In the genomic region with DNA sequence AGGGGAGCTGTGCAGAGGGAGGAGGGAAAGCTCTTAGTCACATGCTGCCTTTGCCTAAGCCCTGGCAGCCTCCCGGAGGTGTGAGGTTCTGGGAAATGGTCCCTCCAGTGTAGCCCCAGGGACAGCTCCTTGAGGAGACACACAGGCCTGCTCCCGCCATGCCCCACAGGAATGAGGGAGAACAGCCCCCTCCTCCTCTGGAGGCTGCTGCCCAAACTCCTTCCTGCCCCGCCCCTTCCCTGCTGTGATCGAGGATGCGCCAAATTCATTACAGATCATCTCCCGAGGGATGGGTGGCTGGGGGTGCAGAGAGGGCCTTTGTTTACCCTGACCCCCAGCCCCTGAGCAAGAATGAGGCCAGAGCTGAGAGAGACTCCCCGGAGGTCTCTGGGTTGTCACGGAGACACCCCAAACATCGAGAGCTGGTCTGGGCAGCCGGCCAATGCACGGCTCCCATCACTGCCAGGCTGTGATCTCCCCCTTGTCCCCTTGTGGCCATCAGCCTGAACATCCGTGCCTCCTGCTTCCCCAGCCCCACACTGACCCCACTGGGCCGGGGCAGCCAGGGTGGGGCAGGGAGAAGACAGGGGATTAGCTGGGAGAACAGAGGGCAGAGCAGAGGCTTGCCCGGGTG, we compare ENCODE assay signal across 11 cellular contexts. TPM values are rescaled to one million over a fixed set of nuclear protein-coding genes. Genes with fewer than 3 reads are reported as not detected.
DNase-seq lines count a peak whose midpoint lies in the region; ATAC-seq, FAIRE-seq and TF ChIP-seq lines count a peak whose summit lies in the region.
"Had no signal": no experiment of that assay in that cellular context is flagged by ENCODE, and none has a peak within 500 bp of the region (broad histone marks: within the 10 kb centered on the region; RNA-seq: fewer than 3 reads in every experiment).

No MANE protein-coding gene starts in this region.

- no peak for ATAC-seq in GM19395 (IDR thresholded peaks at IDR 0.05; ENCODE audit: unreplicated experiment)

- H3K36me3 ChIP-seq in ACC112 (ENCODE audit: insufficient read depth, low read length) (no peaks in the 10 kb centered on the region), mesodermal cell (ENCODE audit: control insufficient read depth, insufficient read depth, low read length) (no peaks in the 10 kb centered on the region)

- H3K4me1 ChIP-seq in ACC112 (ENCODE audit: control insufficient read depth, insufficient read depth, low read length, unreplicated experiment) (peaks cover 28% of the 10 kb centered on the region), mesodermal cell (ENCODE audit: control insufficient read depth, insufficient read depth, low read length, poor library complexity, severe bottlenecking) (peaks cover 21% of the 10 kb centered on the region)

- 78% methylated on average over 10 to 14 of the region's 14 CpGs for WGBS in mesodermal cell (ENCODE audit: insufficient coverage in 2 of 2), 2 experiments

- peak; percentile 72 for DNase-seq in M059J (ENCODE audit: low read depth)
- DNase-seq in dermis blood vessel endothelial cell = peak; percentile 16
- DNase-seq in SKM-1 treated with dmso at 0.1 percent for 144 hours (lab: John Stamatoyannopoulos, UW; ENCODE audit: unreplicated experiment) = no peak
- no peak for DNase-seq in activated naive CD4-positive, alpha-beta T cell treated with anti-CD3 and anti-CD28 coated beads, Interleukin-2, amount 10 ng/mL, durations not matched to agents 7 days and 5 days
- no peak for DNase-seq in GM12891 (ENCODE audit: insufficient read length, low spot score)
- DNase-seq: activated B cell treated with CpG ODN at 0.5 μM for 24 hours, Caco-2, cerebellar nuclear complex had no signal

- no peaks in the 10 kb centered on the region for H3K79me2 ChIP-seq in ACC112 (ENCODE audit: control insufficient read depth, insufficient read depth, low read length, unreplicated experiment)

- peak overlapping the region; percentile 96 for H3K27ac ChIP-seq in ACC112 (ENCODE audit: low read depth, low read length)
- peak overlapping the region; percentile 92 for H3K27ac ChIP-seq in mesodermal cell (ENCODE audit: low read depth, low read length, severe bottlenecking)

- CTCF ChIA-PET in activated naive CD4-positive, alpha-beta T cell treated with anti-CD3 and anti-CD28 coated beads, Interleukin-2, amount 10 ng/mL, durations not matched to agents 7 days and 5 days (lab: Charles Lee) = no interaction called here

- FAIRE-seq in GM12891 (lab: Jason Lieb, UNC) = no peak

- TF ChIP-seq POLR2A in GM12891 (IDR thresholded peaks at IDR 0.05; ENCODE audit: low read depth, low read length) = no peak

- no peaks in the 10 kb centered on the region for H3K9me3 ChIP-seq in mesodermal cell (ENCODE audit: control insufficient read depth, low read length)
- H3K9me3 ChIP-seq: Caco-2 had no signal

- H3K4me3 ChIP-seq in ACC112 (ENCODE audit: low read depth, low read length) = peak overlapping the region; percentile 63
- no peak overlapping the region for H3K4me3 ChIP-seq in mesodermal cell (ENCODE audit: extremely low read depth, insufficient read depth, low read length, poor library complexity, severe bottlenecking)

- H3K4me1 Mint-ChIP-seq in activated naive CD4-positive, alpha-beta T cell treated with anti-CD3 and anti-CD28 coated beads, Interleukin-2, amount 10 ng/mL, durations not matched to agents 7 days and 5 days = peaks cover 2% of the 10 kb centered on the region

- no peak overlapping the region for H3K4me3 Mint-ChIP-seq in activated naive CD4-positive, alpha-beta T cell treated with anti-CD3 and anti-CD28 coated beads, Interleukin-2, amount 10 ng/mL, durations not matched to agents 7 days and 5 days
- H3K4me3 Mint-ChIP-seq: activated B cell treated with CpG ODN at 0.5 μM for 24 hours had no signal

- no peaks in the 10 kb centered on the region for H3K9me3 Mint-ChIP-seq in activated naive CD4-positive, alpha-beta T cell treated with anti-CD3 and anti-CD28 coated beads, Interleukin-2, amount 10 ng/mL, durations not matched to agents 7 days and 5 days
- H3K9me3 Mint-ChIP-seq: activated B cell treated with CpG ODN at 0.5 μM for 24 hours had no signal

- H2AFZ ChIP-seq in ACC112 (ENCODE audit: low read length, unreplicated experiment) = no peak overlapping the region

- H3K27me3 ChIP-seq in ACC112 (ENCODE audit: insufficient read depth, low read length) = no peaks in the 10 kb centered on the region

- peaks cover 17% of the 10 kb centered on the region for H3K27me3 Mint-ChIP-seq in activated naive CD4-positive, alpha-beta T cell treated with anti-CD3 and anti-CD28 coated beads, Interleukin-2, amount 10 ng/mL, durations not matched to agents 7 days and 5 days

- H3K27ac Mint-ChIP-seq in activated naive CD4-positive, alpha-beta T cell treated with anti-CD3 and anti-CD28 coated beads, Interleukin-2, amount 10 ng/mL, durations not matched to agents 7 days and 5 days = no peak overlapping the region
- H3K27ac Mint-ChIP-seq: activated B cell treated with CpG ODN at 0.5 μM for 24 hours had no signal

- H3K36me3 Mint-ChIP-seq in activated naive CD4-positive, alpha-beta T cell treated with anti-CD3 and anti-CD28 coated beads, Interleukin-2, amount 10 ng/mL, durations not matched to agents 7 days and 5 days = no peaks in the 10 kb centered on the region

TF ChIP-seq in GM12891, 5 proteins besides CTCF, POLR2A, EP300 and RAD21:
- TF ChIP-seq POU2F2 (IDR thresholded peaks at IDR 0.05; ENCODE audit: low read depth, low read length) = no peak
- no peak for TF ChIP-seq TAF1 (IDR thresholded peaks at IDR 0.05; ENCODE audit: low read depth, low read length)

RNA-seq across cellular contexts. Expression of gene CYP21A2, which starts 8.4 kb away (rescaled TPM):
- not detected in 2 replicates for total RNA-seq in M059J (2014; rRNA removed; shearing (Covaris generic))
- 0.34 TPM in 1 of 2 replicates, not detected in the other for total RNA-seq in dermis blood vessel endothelial cell
- polyA plus RNA-seq in mesodermal cell (2013, experiment 1 of 2) = 0.26 TPM
- polyA plus RNA-seq in mesodermal cell (2013, experiment 2 of 2) = not detected
- polyA plus RNA-seq in GM12891 (2012; ENCODE audit: low read depth, missing spikeins) = 0.15 TPM
- total RNA-seq: activated B cell treated with CpG ODN at 0.5 μM for 24 hours, Caco-2 had no signal

RNA-seq across cellular contexts. Expression of gene C4B, which starts 32.0 kb away (rescaled TPM):
- 3.0 and 3.1 TPM in 2 replicates for total RNA-seq in M059J (2014; rRNA removed; shearing (Covaris generic))
- 1.2 and 2.6 TPM in 2 replicates for total RNA-seq in dermis blood vessel endothelial cell
- 5.2 TPM for polyA plus RNA-seq in mesodermal cell (2013, experiment 1 of 2)
- 3.6 TPM for polyA plus RNA-seq in mesodermal cell (2013, experiment 2 of 2)
- 2.2 TPM for polyA plus RNA-seq in GM12891 (2012; ENCODE audit: low read depth, missing spikeins)

Comparison
In these comparisons a context has a peak if more than half of its experiments do, and no peak if none do; other contexts are left out.
1. DNase-seq: peak in M059J (single experiment) and dermis blood vessel endothelial cell (single experiment); none in SKM-1 treated with dmso at 0.1 percent for 144 hours (single experiment), activated naive CD4-positive, alpha-beta T cell treated with anti-CD3 and anti-CD28 coated beads, Interleukin-2, amount 10 ng/mL, durations not matched to agents 7 days and 5 days (single experiment) and GM12891 (single experiment).